1 cellular context compared by ENCODE assay signal in genomic region chr12:56469007-56469930, GRCh38.
TF ChIP-seq lines count a peak whose summit lies in the region.

No MANE protein-coding gene starts in this region.

TF ChIP-seq in HepG2, 621 proteins besides CTCF, POLR2A, EP300 and RAD21:
- 0 out of 2 replicates have a peak, but pooled peaks have one; percentile 15 for TF ChIP-seq CSRNP2 (CRISPR knock-in tag; conservative IDR thresholded peaks at IDR 0.05; ENCODE audit: low read depth)
- no peak for TF ChIP-seq ELF4 (CRISPR knock-in tag; IDR thresholded peaks at IDR 0.05; ENCODE audit: borderline replicate concordance)
- TF ChIP-seq YEATS4 (CRISPR knock-in tag; IDR thresholded peaks at IDR 0.05; ENCODE audit: borderline replicate concordance) = no peak
- TF ChIP-seq BATF2 (CRISPR knock-in tag; IDR thresholded peaks at IDR 0.05) = no peak
- peak; percentile 33 for TF ChIP-seq AGO2 (optimal IDR thresholded peaks at IDR 0.05; ENCODE audit: low read depth, low read length)
- no peak for TF ChIP-seq ARHGAP35 (CRISPR knock-in tag; IDR thresholded peaks at IDR 0.05; ENCODE audit: borderline replicate concordance)
- TF ChIP-seq, protein P1, sequence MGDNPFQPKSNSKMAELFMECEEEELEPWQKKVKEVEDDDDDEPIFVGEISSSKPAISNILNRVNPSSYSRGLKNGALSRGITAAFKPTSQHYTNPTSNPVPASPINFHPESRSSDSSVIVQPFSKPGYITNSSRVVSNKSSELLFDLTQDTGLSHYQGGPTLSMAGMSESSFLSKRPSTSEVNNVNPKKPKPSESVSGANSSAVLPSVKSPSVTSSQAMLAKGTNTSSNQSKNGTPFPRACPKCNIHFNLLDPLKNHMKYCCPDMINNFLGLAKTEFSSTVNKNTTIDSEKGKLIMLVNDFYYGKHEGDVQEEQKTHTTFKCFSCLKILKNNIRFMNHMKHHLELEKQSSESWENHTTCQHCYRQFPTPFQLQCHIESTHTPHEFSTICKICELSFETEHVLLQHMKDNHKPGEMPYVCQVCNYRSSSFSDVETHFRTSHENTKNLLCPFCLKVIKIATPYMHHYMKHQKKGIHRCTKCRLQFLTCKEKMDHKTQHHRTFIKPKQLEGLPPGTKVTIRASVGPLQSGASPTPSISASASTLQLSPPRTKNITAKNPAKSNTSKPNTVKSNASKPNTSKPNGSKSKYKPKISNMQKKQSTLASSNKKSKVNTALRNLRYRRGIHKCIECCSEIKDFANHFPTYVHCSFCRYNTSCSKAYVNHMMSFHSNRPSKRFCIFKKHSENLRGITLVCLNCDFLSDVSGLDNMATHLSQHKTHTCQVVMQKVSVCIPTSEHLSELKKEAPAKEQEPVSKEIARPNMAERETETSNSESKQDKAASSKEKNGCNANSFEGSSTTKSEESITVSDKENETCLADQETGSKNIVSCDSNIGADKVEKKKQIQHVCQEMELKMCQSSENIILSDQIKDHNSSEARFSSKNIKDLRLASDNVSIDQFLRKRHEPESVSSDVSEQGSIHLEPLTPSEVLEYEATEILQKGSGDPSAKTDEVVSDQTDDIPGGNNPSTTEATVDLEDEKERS (CRISPR knock-in tag; IDR thresholded peaks at IDR 0.05) = no peak
- TF ChIP-seq MEIS1 (CRISPR knock-in tag; IDR thresholded peaks at IDR 0.05; ENCODE audit: borderline replicate concordance) = no peak; the same call in 1 of the 2 replicates
- 0 out of 2 replicates have a peak, but pooled peaks have one; percentile 18 for TF ChIP-seq HOXA3 (CRISPR knock-in tag; IDR thresholded peaks at IDR 0.05)
- no peak for TF ChIP-seq TBX3 (IDR thresholded peaks at IDR 0.05; ENCODE audit: borderline replicate concordance)
- TF ChIP-seq, protein P2, sequence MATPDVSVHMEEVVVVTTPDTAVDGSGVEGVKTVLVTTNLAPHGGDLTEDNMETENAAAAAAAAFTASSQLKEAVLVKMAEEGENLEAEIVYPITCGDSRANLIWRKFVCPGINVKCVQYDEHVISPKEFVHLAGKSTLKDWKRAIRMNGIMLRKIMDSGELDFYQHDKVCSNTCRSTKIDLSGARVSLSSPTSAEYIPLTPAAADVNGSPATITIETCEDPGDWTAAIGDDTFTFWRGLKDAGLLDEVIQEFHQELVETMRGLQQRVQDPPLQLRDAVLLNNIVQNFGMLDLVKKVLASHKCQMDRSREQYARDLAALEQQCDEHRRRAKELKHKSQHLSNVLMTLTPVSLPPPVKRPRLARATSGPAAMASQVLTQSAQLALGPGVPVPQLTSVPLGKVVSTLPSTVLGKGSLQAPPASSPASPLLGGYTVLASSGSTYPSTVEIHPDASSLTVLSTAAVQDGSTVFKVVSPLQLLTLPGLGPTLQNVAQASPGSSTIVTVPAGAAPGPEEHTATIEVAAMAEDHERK (CRISPR knock-in tag; IDR thresholded peaks at IDR 0.05; ENCODE audit: low read depth) = no peak
- TF ChIP-seq ZBTB38 (CRISPR knock-in tag; IDR thresholded peaks at IDR 0.05) = peak; percentile 50; the same call in 1 of the 2 replicates
- no peak for TF ChIP-seq NCOA2 (CRISPR knock-in tag; IDR thresholded peaks at IDR 0.05)
- no peak for TF ChIP-seq ZNF430 (CRISPR knock-in tag; IDR thresholded peaks at IDR 0.05)
- TF ChIP-seq, protein P3, sequence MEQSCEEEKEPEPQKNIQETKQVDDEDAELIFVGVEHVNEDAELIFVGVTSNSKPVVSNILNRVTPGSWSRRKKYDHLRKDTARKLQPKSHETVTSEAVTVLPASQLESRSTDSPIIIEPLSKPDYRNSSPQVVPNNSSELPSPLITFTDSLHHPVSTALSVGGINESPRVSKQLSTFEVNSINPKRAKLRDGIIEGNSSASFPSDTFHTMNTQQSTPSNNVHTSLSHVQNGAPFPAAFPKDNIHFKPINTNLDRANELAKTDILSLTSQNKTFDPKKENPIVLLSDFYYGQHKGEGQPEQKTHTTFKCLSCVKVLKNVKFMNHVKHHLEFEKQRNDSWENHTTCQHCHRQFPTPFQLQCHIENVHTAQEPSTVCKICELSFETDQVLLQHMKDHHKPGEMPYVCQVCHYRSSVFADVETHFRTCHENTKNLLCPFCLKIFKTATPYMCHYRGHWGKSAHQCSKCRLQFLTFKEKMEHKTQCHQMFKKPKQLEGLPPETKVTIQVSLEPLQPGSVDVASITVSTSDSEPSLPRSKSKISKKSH (CRISPR knock-in tag; IDR thresholded peaks at IDR 0.05; ENCODE audit: borderline replicate concordance) = 0 out of 2 replicates have a peak, but pooled peaks have one; percentile 51
- peak; percentile 43; the same call in 1 of the 2 replicates for TF ChIP-seq SP4 (CRISPR knock-in tag; IDR thresholded peaks at IDR 0.05)
- TF ChIP-seq RFX1 (IDR thresholded peaks at IDR 0.05) = no peak
